ENCODE assay signal across 37 cellular contexts in genomic region chr20:62470459-62470858, GRCh38. TPM values are rescaled to one million over a fixed set of nuclear protein-coding genes. Genes with fewer than 3 reads are reported as not detected.
"Had no signal": no experiment of that assay in that cellular context is flagged by ENCODE, and none has a peak within 500 bp of the region (broad histone marks: within the 10 kb centered on the region; RNA-seq: fewer than 3 reads in every experiment).

No MANE protein-coding gene starts in this region.

- H3K4me2 ChIP-seq: KMS-11 had no signal

- ATAC-seq: activated CD8-positive, alpha-beta T cell treated with anti-CD3 and anti-CD28 coated beads, Interleukin-2, amount 10 ng/mL, durations not matched to agents 7 days and 5 days; activated naive CD4-positive, alpha-beta T cell treated with anti-CD3 and anti-CD28 coated beads, Interleukin-2, amount 50 U/mL, for 72 hours; PC-3 had no signal

- H3K4me1 Mint-ChIP-seq: activated CD4-positive, alpha-beta T cell treated with anti-CD3 and anti-CD28 coated beads, Interleukin-2, amount 10 ng/mL, durations not matched to agents 24 days and 14 days had no signal

- H3K4me1 ChIP-seq: SJCRH30 had no signal

- H3K36me3 ChIP-seq: adrenal gland, SJCRH30, WERI-Rb-1 had no signal

- H3K27ac Mint-ChIP-seq: activated CD4-positive, alpha-beta T cell treated with anti-CD3 and anti-CD28 coated beads, Interleukin-2, amount 10 ng/mL, durations not matched to agents 24 days and 14 days; activated CD8-positive, alpha-beta T cell treated with anti-CD3 and anti-CD28 coated beads, Interleukin-2, amount 10 ng/mL, durations not matched to agents 7 days and 5 days; activated naive CD4-positive, alpha-beta T cell treated with anti-CD3 and anti-CD28 coated beads for 36 hours; activated naive CD4-positive, alpha-beta T cell treated with anti-CD3 and anti-CD28 coated beads, Interleukin-2, amount 50 U/mL, for 72 hours; activated T-cell treated with anti-CD3 and anti-CD28 coated beads, Interleukin-2, amount 50 U/mL, for 24 hours; activated T-helper 2 cell treated with anti-CD3 and anti-CD28 coated beads, Interferon-gamma antibody, Interleukin-2, Interleukin-4, amounts not matched to agents 10 μg/mL and 5 μg/mL and 100 μg/mL, durations not matched to agents 14 hours and 24 hours and 36 hours had no signal

- H3K9me3 ChIP-seq: adrenal gland, SJCRH30 had no signal

- H3K27ac ChIP-seq: adrenal gland, KMS-11, RWPE1, SJCRH30, SK-N-MC, WERI-Rb-1 had no signal

- H3K27me3 ChIP-seq: adrenal gland had no signal

- H3K36me3 Mint-ChIP-seq: activated naive CD4-positive, alpha-beta T cell treated with anti-CD3 and anti-CD28 coated beads, Interleukin-2, amount 50 U/mL, for 72 hours; brain had no signal

- DNase-seq: activated CD4-positive, alpha-beta T cell treated with anti-CD3 and anti-CD28 coated beads, Interleukin-2, amount 10 ng/mL, durations not matched to agents 24 days and 14 days; activated CD4-positive, alpha-beta T cell treated with anti-CD3 and anti-CD28 coated beads, Interleukin-2, amount 50 U/mL, for 48 hours; activated CD8-positive, alpha-beta T cell treated with anti-CD3 and anti-CD28 coated beads, Interleukin-2, amount 10 ng/mL, durations not matched to agents 7 days and 5 days; activated gamma-delta T cell; activated naive CD4-positive, alpha-beta T cell treated with anti-CD3 and anti-CD28 coated beads for 36 hours; activated T-cell treated with anti-CD3 and anti-CD28 coated beads, Interleukin-2, amount 50 U/mL, for 24 hours; adrenal gland; anterior cingulate cortex; caudate nucleus; cerebellar nuclear complex; MM.1S; NCI-H1092 treated with DMSO at 0.1 percent for 48 hours; NCI-H1417; NCI-H146; NCI-H187 treated with DMSO at 0.1 percent for 48 hours; NCI-H2081; NCI-H226; NCI-H526; NCI-H748 treated with DMSO at 0.1 percent for 48 hours; NK-92 treated with Interleukin-12 subunit alpha and Interleukin-12 subunit beta, amount 100 ng/mL, for 24 hours; PC-3; Right ventricle myocardium superior; SJCRH30; T1000; WERI-Rb-1 had no signal

- FAIRE-seq: bronchial epithelial cell, RCC 7860 had no signal

- H3K9ac ChIP-seq: KMS-11 had no signal

- H3K4me3 ChIP-seq: adrenal gland, SJCRH30, SK-N-MC had no signal

- H3K9me3 Mint-ChIP-seq: activated CD4-positive, alpha-beta T cell treated with anti-CD3 and anti-CD28 coated beads, Interleukin-2, amount 10 ng/mL, durations not matched to agents 24 days and 14 days; activated naive CD4-positive, alpha-beta T cell treated with anti-CD3 and anti-CD28 coated beads for 36 hours; activated naive CD4-positive, alpha-beta T cell treated with anti-CD3 and anti-CD28 coated beads, Interleukin-2, amount 50 U/mL, for 72 hours; activated T-cell treated with anti-CD3 and anti-CD28 coated beads, Interleukin-2, amount 50 U/mL, for 24 hours; activated T-helper 2 cell treated with anti-CD3 and anti-CD28 coated beads, Interferon-gamma antibody, Interleukin-2, Interleukin-4, amounts not matched to agents 10 μg/mL and 5 μg/mL and 100 μg/mL, durations not matched to agents 14 hours and 24 hours and 36 hours had no signal

- H3K4me3 Mint-ChIP-seq: activated CD4-positive, alpha-beta T cell treated with anti-CD3 and anti-CD28 coated beads, Interleukin-2, amount 10 ng/mL, durations not matched to agents 24 days and 14 days; activated CD8-positive, alpha-beta T cell treated with anti-CD3 and anti-CD28 coated beads, Interleukin-2, amount 10 ng/mL, durations not matched to agents 7 days and 5 days; activated naive CD4-positive, alpha-beta T cell treated with anti-CD3 and anti-CD28 coated beads for 36 hours; activated T-cell treated with anti-CD3 and anti-CD28 coated beads, Interleukin-2, amount 50 U/mL, for 24 hours had no signal

RNA-seq across cellular contexts. Expression of gene GATA5, which starts 5.3 kb away (rescaled TPM):
- total RNA-seq: activated CD4-positive, alpha-beta T cell treated with anti-CD3 and anti-CD28 coated beads, Interleukin-2, amount 10 ng/mL, durations not matched to agents 24 days and 14 days; activated CD8-positive, alpha-beta T cell treated with anti-CD3 and anti-CD28 coated beads, Interleukin-2, amount 10 ng/mL, durations not matched to agents 7 days and 5 days; activated naive CD4-positive, alpha-beta T cell treated with anti-CD3 and anti-CD28 coated beads for 36 hours; activated naive CD4-positive, alpha-beta T cell treated with anti-CD3 and anti-CD28 coated beads, Interleukin-2, amount 50 U/mL, for 72 hours; activated T-helper 2 cell treated with anti-CD3 and anti-CD28 coated beads, Interferon-gamma antibody, Interleukin-2, Interleukin-4, amounts not matched to agents 10 μg/mL and 5 μg/mL and 100 μg/mL, durations not matched to agents 14 hours and 24 hours and 36 hours; bronchial epithelial cell; LHCN-M2; SJCRH30; T-helper 1 cell treated with Interleukin-12 subunit alpha and Interleukin-12 subunit beta and Interleukin-4 antibody, amounts not matched to agents 30 ng/mL and 1 ng/mL, for 36 hours; T-helper 2 cell treated with Interferon-gamma antibody and Interleukin-4, amounts not matched to agents 100 ng/mL and 5 ng/mL, for 36 hours had no signal

RNA-seq across cellular contexts. Expression of gene RBBP8NL, which starts 43.1 kb away (rescaled TPM):
- total RNA-seq: activated CD4-positive, alpha-beta T cell treated with anti-CD3 and anti-CD28 coated beads, Interleukin-2, amount 10 ng/mL, durations not matched to agents 24 days and 14 days; activated CD8-positive, alpha-beta T cell treated with anti-CD3 and anti-CD28 coated beads, Interleukin-2, amount 10 ng/mL, durations not matched to agents 7 days and 5 days; activated naive CD4-positive, alpha-beta T cell treated with anti-CD3 and anti-CD28 coated beads for 36 hours; activated naive CD4-positive, alpha-beta T cell treated with anti-CD3 and anti-CD28 coated beads, Interleukin-2, amount 50 U/mL, for 72 hours; activated T-helper 2 cell treated with anti-CD3 and anti-CD28 coated beads, Interferon-gamma antibody, Interleukin-2, Interleukin-4, amounts not matched to agents 10 μg/mL and 5 μg/mL and 100 μg/mL, durations not matched to agents 14 hours and 24 hours and 36 hours; adrenal gland; LHCN-M2; NCI-H460; Right ventricle myocardium superior; SJCRH30; T-helper 1 cell treated with Interleukin-12 subunit alpha and Interleukin-12 subunit beta and Interleukin-4 antibody, amounts not matched to agents 30 ng/mL and 1 ng/mL, for 36 hours; T-helper 2 cell treated with Interferon-gamma antibody and Interleukin-4, amounts not matched to agents 100 ng/mL and 5 ng/mL, for 36 hours had no signal
- polyA plus RNA-seq: adrenal gland had no signal
